9 cellular contexts compared by ENCODE assay signal in the genomic region with DNA sequence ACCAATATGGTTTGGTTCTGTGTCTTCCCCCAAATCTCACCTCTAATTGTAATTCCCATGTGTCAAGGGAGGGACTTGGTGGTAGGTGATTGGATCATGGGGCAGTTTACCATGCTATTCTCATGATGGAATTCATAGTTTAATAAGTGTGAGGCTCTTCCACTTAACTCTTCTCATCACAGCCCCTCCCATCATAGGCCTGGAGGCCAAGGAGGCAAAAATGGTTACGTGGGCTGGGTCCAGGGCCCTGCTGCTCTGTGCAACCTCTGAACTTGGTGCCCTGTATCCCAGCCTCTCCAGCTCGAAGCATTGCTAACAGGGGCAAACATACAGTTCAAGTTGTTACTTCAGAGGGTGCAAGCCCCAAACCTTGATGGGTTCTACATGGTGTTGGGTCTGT.
"Had no signal": no experiment of that assay in that cellular context is flagged by ENCODE, and none has a peak within 500 bp of the region (broad histone marks: within the 10 kb centered on the region; RNA-seq: fewer than 3 reads in every experiment).

No MANE protein-coding gene starts in this region.

- H2AFZ ChIP-seq: GM23338 had no signal

- H3K4me2 ChIP-seq: GM23338, KMS-11 had no signal

- H3K4me3 ChIP-seq: GM23338 had no signal

- DNase-seq: H9, HCEC 1CT, IMR-90, KBM-7 had no signal

- H3K27ac ChIP-seq: HL-60, KMS-11 had no signal

- FAIRE-seq: H1, H54 had no signal

- H3K4me1 Mint-ChIP-seq: H9 had no signal

- ATAC-seq: GM23338 had no signal

- H3K4me3 Mint-ChIP-seq: GM23338, H9 had no signal

- H3K27ac Mint-ChIP-seq: GM23338, H9 had no signal

- H3K9ac ChIP-seq: KMS-11 had no signal
